In the genomic region with DNA sequence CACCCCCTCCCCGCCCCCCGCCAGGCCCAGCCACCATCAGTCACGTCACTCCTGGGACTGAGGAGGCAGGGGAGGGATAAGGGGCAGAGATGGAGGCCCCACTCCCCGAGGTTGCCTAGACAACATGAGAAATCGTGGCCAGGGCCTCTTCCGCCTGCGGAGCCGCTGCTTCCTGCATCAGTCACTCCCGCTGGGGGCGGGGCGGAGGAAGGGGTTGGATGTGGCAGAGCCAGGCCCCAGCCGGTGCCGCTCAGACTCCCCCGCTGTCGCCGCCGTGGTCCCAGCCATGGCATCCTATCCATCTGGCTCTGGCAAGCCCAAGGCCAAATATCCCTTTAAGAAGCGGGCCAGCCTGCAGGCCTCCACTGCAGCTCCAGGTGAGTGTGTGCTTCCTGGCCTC, we compare ENCODE assay signal across 8 cellular contexts. TPM values are rescaled to one million over a fixed set of nuclear protein-coding genes. Genes with fewer than 3 reads are reported as not detected.
DNase-seq lines count a peak whose midpoint lies in the region; ATAC-seq, FAIRE-seq and TF ChIP-seq lines count a peak whose summit lies in the region.

No MANE protein-coding gene starts in this region.

- H3K9ac ChIP-seq in kidney (ENCODE audit: low read length in 2 of 2) = peak overlapping the region in 1 of 2 donors; percentile 99

- H3K4me3 ChIP-seq in AG10803 (ENCODE audit: low read length) (peak overlapping the region; percentile 99), kidney (ENCODE audit: low read length in 2 of 2) (peak overlapping the region; percentile 88 to 95)

- H3K36me3 Mint-ChIP-seq in central memory CD8-positive, alpha-beta T cell (ENCODE audit: insufficient read depth) = peaks cover 12% of the 10 kb centered on the region

- FAIRE-seq in kidney (lab: Jason Lieb, UNC) = no peak

- no peaks in the 10 kb centered on the region for H3K9me3 Mint-ChIP-seq in central memory CD8-positive, alpha-beta T cell

- peak overlapping the region; percentile 80 to 87 for H3K27ac ChIP-seq in kidney (ENCODE audit: low read depth in 2 of 2, low read length in 2 of 2)

- H3K4me1 ChIP-seq in kidney (ENCODE audit: control insufficient read depth in 1 of 2, insufficient read depth in 1 of 2, low read depth in 1 of 2, low read length in 2 of 2) = peaks cover 6 to 34% of the 10 kb centered on the region in 2 donors

- H3K27me3 Mint-ChIP-seq in central memory CD8-positive, alpha-beta T cell = no peaks in the 10 kb centered on the region

- DNase-seq in AG10803 (ENCODE audit: low read depth) = peak; percentile 94
- DNase-seq in NCI-H345 treated with DMSO at 0.1 percent for 48 hours (lab: John Stamatoyannopoulos, UW; ENCODE audit: unreplicated experiment) = peak; percentile 72
- DNase-seq in central memory CD8-positive, alpha-beta T cell (ENCODE audit: low spot score in 2 of 2) = peak; percentile 90 to 93
- DNase-seq in kidney = peak; percentile 98
- DNase-seq in stimulated activated CD4-positive, alpha-beta T cell treated with anti-CD3 and anti-CD28 coated beads, Interleukin-12 subunit alpha, Interleukin-12 subunit beta, amount 100 ng/mL, for 48 hours (ENCODE audit: low read depth in 2 of 3, low spot score in 1 of 3) = peak; percentile 92 to 97 (median 95)

- H3K9me3 ChIP-seq in kidney (ENCODE audit: control insufficient read depth in 1 of 2, low read length in 2 of 2) = no peaks in the 10 kb centered on the region

- H3K27ac Mint-ChIP-seq in central memory CD8-positive, alpha-beta T cell (ENCODE audit: low read depth) = peak overlapping the region; percentile 99

- peaks cover 54% of the 10 kb centered on the region for H3K4me1 Mint-ChIP-seq in central memory CD8-positive, alpha-beta T cell

- TF ChIP-seq CTCF in AG10803 (conservative IDR thresholded peaks at IDR 0.05; ENCODE audit: low read length) (no peak), kidney (IDR thresholded peaks at IDR 0.05; ENCODE audit: borderline replicate concordance, extremely low read depth, insufficient read depth) (peak; percentile 7)

- no peaks in the 10 kb centered on the region for H3K36me3 ChIP-seq in kidney (ENCODE audit: control insufficient read depth in 1 of 2, insufficient read depth in 2 of 2, low read length in 2 of 2)

- intact Hi-C loops in kidney (cut with DNase I) = loop anchor here (10.0 kb wide), 1 partner anchor 86 kb away; the partner anchor contains the start of gene GPR61

- peak overlapping the region; percentile 97 for H3K4me3 Mint-ChIP-seq in central memory CD8-positive, alpha-beta T cell

- ATAC-seq in GM19043 (IDR thresholded peaks at IDR 0.05; ENCODE audit: low read depth, unreplicated experiment) = peak; percentile 78
- peak; percentile 74 for ATAC-seq in HG03354 (IDR thresholded peaks at IDR 0.05; ENCODE audit: poor library complexity, severe bottlenecking, unreplicated experiment)
- ATAC-seq in activated CD4-positive, CD25-positive, alpha-beta regulatory T cell treated with anti-CD3 and anti-CD28 coated beads, Interleukin-2, amount 50 U/mL, for 24 hours = peak; percentile 92 to 93
- peak; percentile 92 for ATAC-seq in central memory CD8-positive, alpha-beta T cell (replicated peaks; ENCODE audit: extremely low read depth, poor library complexity, severe bottlenecking)

RNA-seq across cellular contexts. Expression of gene AMPD2, which starts 1.3 kb away (rescaled TPM):
- 55.3 TPM for total RNA-seq in kidney
- 21.1 TPM for polyA plus RNA-seq in kidney (ENCODE audit: insufficient read depth, low read depth, low replicate concordance)

RNA-seq across cellular contexts. Expression of gene GNAT2, which starts 1.5 kb away (rescaled TPM):
- not detected for total RNA-seq in kidney
- not detected for polyA plus RNA-seq in kidney (ENCODE audit: insufficient read depth, low read depth, low replicate concordance)

RNA-seq across cellular contexts. Expression of gene GSTM4, which starts 35.0 kb away (rescaled TPM):
- 34.0 TPM for total RNA-seq in kidney
- polyA plus RNA-seq in kidney (ENCODE audit: insufficient read depth, low read depth, low replicate concordance) = 117 TPM

RNA-seq across cellular contexts. Expression of gene GSTM2, which starts 47.0 kb away (rescaled TPM):
- total RNA-seq in kidney = 47.1 TPM
- 116 TPM for polyA plus RNA-seq in kidney (ENCODE audit: insufficient read depth, low read depth, low replicate concordance)

Comparison
In these comparisons a context has a peak if more than half of its experiments do, and no peak if none do; other contexts are left out.
1. Peak in every context shown above with its lines: DNase-seq, ATAC-seq, H3K4me3 ChIP-seq and H3K27ac ChIP-seq.